ENCODE assay signal across 8 cellular contexts in genomic region chr1:151612506-151613274, GRCh38. TPM values are rescaled to one million over a fixed set of nuclear protein-coding genes. Genes with fewer than 3 reads are reported as not detected.
DNase-seq lines count a peak whose midpoint lies in the region; ATAC-seq and TF ChIP-seq lines count a peak whose summit lies in the region.

No MANE protein-coding gene starts in this region.

- DNase-seq in A172 (ENCODE audit: low spot score) (peak; percentile 37), GM13976 (ENCODE audit: low spot score) (peak; percentile 57), KBM-7 (peak; percentile 32), naive B cell (peak; percentile 8), type B pancreatic cell (ENCODE audit: extremely low spot score, unreplicated experiment) (peak; percentile 73)
- peak; percentile 26 for DNase-seq in activated CD4-positive, alpha-beta T cell treated with anti-CD3 and anti-CD28 coated beads, Interleukin-2, amount 10 ng/mL, durations not matched to agents 7 days and 5 days

- peaks cover 2% of the 10 kb centered on the region for H3K36me3 Mint-ChIP-seq in activated CD4-positive, alpha-beta T cell treated with anti-CD3 and anti-CD28 coated beads, Interleukin-2, amount 10 ng/mL, durations not matched to agents 7 days and 5 days (ENCODE audit: low read depth)
- H3K36me3 Mint-ChIP-seq in naive B cell (peaks cover 0 to 10% of the 10 kb centered on the region in 2 donors), type B pancreatic cell (peaks cover 4% of the 10 kb centered on the region)

- TF ChIP-seq CTCF in GM13976 (IDR thresholded peaks at IDR 0.05; ENCODE audit: borderline replicate concordance, control extremely low read depth, extremely low read depth, insufficient read depth, missing control alignments) (no peak), type B pancreatic cell (conservative IDR thresholded peaks at IDR 0.05) (no peak)

- ATAC-seq in esophagus mucosa (peak; percentile 18), naive B cell (ENCODE audit: low read depth in 2 of 2) (peak in 1 of 2 donors; percentile 9), HG03025 (IDR thresholded peaks at IDR 0.05; ENCODE audit: low FRiP score, unreplicated experiment) (no peak)

- CTCF ChIA-PET in activated CD4-positive, alpha-beta T cell treated with anti-CD3 and anti-CD28 coated beads, Interleukin-2, amount 10 ng/mL, durations not matched to agents 7 days and 5 days (lab: Charles Lee): no interaction called here

- in situ Hi-C loops in GM13976 (cut with MboI; ENCODE audit: low sequenced_read_pairs, unreplicated experiment) (no loop called here), KBM-7 (cut with MboI; ENCODE audit: low pct_unique_long_range_greater_than_20kb, low sequenced_read_pairs) (no loop called here)

- peaks cover 37% of the 10 kb centered on the region for H3K4me1 Mint-ChIP-seq in activated CD4-positive, alpha-beta T cell treated with anti-CD3 and anti-CD28 coated beads, Interleukin-2, amount 10 ng/mL, durations not matched to agents 7 days and 5 days
- H3K4me1 Mint-ChIP-seq in naive B cell (peaks cover 22 to 28% (median 27%) of the 10 kb centered on the region in 3 donors), type B pancreatic cell (ENCODE audit: unreplicated experiment) (peaks cover 32% of the 10 kb centered on the region)

- H3K9me3 Mint-ChIP-seq in activated CD4-positive, alpha-beta T cell treated with anti-CD3 and anti-CD28 coated beads, Interleukin-2, amount 10 ng/mL, durations not matched to agents 7 days and 5 days: no peaks in the 10 kb centered on the region
- no peaks in the 10 kb centered on the region for H3K9me3 Mint-ChIP-seq in naive B cell
- no peaks in the 10 kb centered on the region for H3K9me3 Mint-ChIP-seq in type B pancreatic cell

- peak overlapping the region; percentile 91 for H3K27ac Mint-ChIP-seq in activated CD4-positive, alpha-beta T cell treated with anti-CD3 and anti-CD28 coated beads, Interleukin-2, amount 10 ng/mL, durations not matched to agents 7 days and 5 days
- peak overlapping the region; percentile 89 to 96 (median 93) for H3K27ac Mint-ChIP-seq in naive B cell
- peak overlapping the region; percentile 90 for H3K27ac Mint-ChIP-seq in type B pancreatic cell

- peaks cover 4% of the 10 kb centered on the region for H3K27me3 Mint-ChIP-seq in activated CD4-positive, alpha-beta T cell treated with anti-CD3 and anti-CD28 coated beads, Interleukin-2, amount 10 ng/mL, durations not matched to agents 7 days and 5 days
- H3K27me3 Mint-ChIP-seq in naive B cell (peaks cover 9 to 11% (median 10%) of the 10 kb centered on the region in 3 donors), type B pancreatic cell (no peaks in the 10 kb centered on the region)

- POLR2A ChIA-PET in activated CD4-positive, alpha-beta T cell treated with anti-CD3 and anti-CD28 coated beads, Interleukin-2, amount 10 ng/mL, durations not matched to agents 7 days and 5 days (lab: Charles Lee): no interaction called here

- H3K4me3 Mint-ChIP-seq in activated CD4-positive, alpha-beta T cell treated with anti-CD3 and anti-CD28 coated beads, Interleukin-2, amount 10 ng/mL, durations not matched to agents 7 days and 5 days: peak overlapping the region; percentile 95
- H3K4me3 Mint-ChIP-seq in naive B cell: peak overlapping the region; percentile 96 to 99 (median 97)
- peak overlapping the region; percentile 97 for H3K4me3 Mint-ChIP-seq in type B pancreatic cell

RNA-seq across cellular contexts. Expression of gene SNX27, which starts 0.8 kb away (rescaled TPM):
- total RNA-seq in A172 (2014; rRNA removed; shearing (Covaris generic)): 23.7 and 28.7 TPM in 2 replicates
- total RNA-seq in activated CD4-positive, alpha-beta T cell treated with anti-CD3 and anti-CD28 coated beads, Interleukin-2, amount 10 ng/mL, durations not matched to agents 7 days and 5 days: 10 to 100 TPM; 24.5 to 25.1 TPM
- 16.4 TPM for total RNA-seq in esophagus mucosa
- 10 to 100 TPM in 5 of 6 donors, 1 to 10 TPM in 1; 4.2 to 17.2 (median 13.1) TPM for polyA plus RNA-seq in naive B cell (ENCODE audit: low read depth in 6 of 6)
- total RNA-seq in type B pancreatic cell (ENCODE audit: low replicate concordance): 33.1 and 40.7 TPM in 2 replicates

Comparison
In these comparisons a context has a peak if more than half of its experiments do, and no peak if none do; other contexts are left out.
1. DNase-seq: peak in every context shown above with its lines; median percentile 73 in type B pancreatic cell; 57 in GM13976; 37 in A172; 32 in KBM-7; 26 in activated CD4-positive, alpha-beta T cell treated with anti-CD3 and anti-CD28 coated beads, Interleukin-2, amount 10 ng/mL, durations not matched to agents 7 days and 5 days; 8 in naive B cell.